Comparison of ENCODE assay signal across 9 cellular contexts in the genomic region with DNA sequence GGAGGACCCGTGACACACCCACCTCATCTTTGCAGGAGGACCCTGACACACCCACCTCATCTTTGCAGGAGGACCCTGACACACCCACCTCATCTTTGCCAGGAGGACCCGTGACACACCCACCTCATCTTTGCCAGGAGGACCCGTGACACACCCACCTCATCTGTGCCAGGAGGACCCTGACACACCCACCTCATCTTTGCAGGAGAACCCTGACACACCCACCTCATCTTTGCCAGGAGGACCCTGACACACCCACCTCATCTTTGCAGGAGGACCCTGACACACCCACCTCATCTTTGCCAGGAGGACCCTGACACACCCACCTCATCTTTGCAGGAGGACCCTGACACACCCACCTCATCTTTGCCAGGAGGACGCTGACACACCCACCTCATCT. TPM values are rescaled to one million over a fixed set of nuclear protein-coding genes. Genes with fewer than 3 reads are reported as not detected.
DNase-seq lines count a peak whose midpoint lies in the region; ATAC-seq and TF ChIP-seq lines count a peak whose summit lies in the region.
"Not testable (repeated sequence)": the region's sequence is repeated elsewhere in the genome, so short reads cannot be mapped to it uniquely, and the experiment has no call there.
"Had no signal": no experiment of that assay in that cellular context is flagged by ENCODE, and none has a peak within 500 bp of the region (broad histone marks: within the 10 kb centered on the region; RNA-seq: fewer than 3 reads in every experiment).

No MANE protein-coding gene starts in this region.

- H3K4me1 ChIP-seq in BE2C; HEK293 (ENCODE audit: control insufficient read depth, insufficient read depth, low read length); right cardiac atrium (ENCODE audit: control insufficient read depth, insufficient read depth, low read length); mucosa of descending colon (ENCODE audit: low read depth); sigmoid colon: not testable (repeated sequence)

- WGBS in right cardiac atrium, result 58% methylated on average over 4 of the region's 4 CpGs
- WGBS in sigmoid colon, 2 donors, result 18 to 61% methylated on average over 4 of the region's 4 CpGs

- TF ChIP-seq CTCF in BE2C (IDR thresholded peaks at IDR 0.05; ENCODE audit: low read depth, low read length); HEK293 (tag by site-specific recombination; IDR thresholded peaks at IDR 0.05); mucosa of descending colon (IDR thresholded peaks at IDR 0.05); sigmoid colon (IDR thresholded peaks at IDR 0.05): not testable (repeated sequence)

- H3K9me3 ChIP-seq in BE2C; HEK293 (ENCODE audit: control insufficient read depth, insufficient read depth, low read depth, low read length); right cardiac atrium (ENCODE audit: control insufficient read depth, low read length); mucosa of descending colon; sigmoid colon: not testable (repeated sequence)

- not testable (repeated sequence) for H3K4me3 ChIP-seq in BE2C (ENCODE audit: low read depth, low read length); HEK293 (ENCODE audit: low read depth, low read length); right cardiac atrium (ENCODE audit: low read length); mucosa of descending colon; sigmoid colon

- peaks cover 16% of the 10 kb centered on the region for H3K27me3 ChIP-seq in BE2C
- not testable (repeated sequence) for H3K27me3 ChIP-seq in right cardiac atrium (ENCODE audit: control insufficient read depth, insufficient read depth)
- H3K27me3 ChIP-seq in sigmoid colon, result peaks cover 0 to 62% (median 25%) of the 10 kb centered on the region in 3 donors

- ATAC-seq in Right ventricle myocardium inferior, right cardiac atrium, mucosa of descending colon: not testable (repeated sequence)

- not testable (repeated sequence) for H3K36me3 ChIP-seq in BE2C; HEK293 (ENCODE audit: control insufficient read depth in 2 of 2, insufficient read depth in 1 of 2, low read length in 2 of 2); mucosa of descending colon (ENCODE audit: low read depth); sigmoid colon

- TF ChIP-seq EP300 in sigmoid colon (IDR thresholded peaks at IDR 0.05), result not testable (repeated sequence)

- CTCF ChIA-PET in HEK293 (lab: Yijun Ruan, JAX), result not testable (repeated sequence)

- H3K27ac ChIP-seq in HEK293 (ENCODE audit: extremely low read depth, low read depth, low read length); right cardiac atrium (ENCODE audit: low read length); sigmoid colon: not testable (repeated sequence)

- POLR2A ChIA-PET in HEK293 (lab: Yijun Ruan, JAX), result not testable (repeated sequence)

- not testable (repeated sequence) for TF ChIP-seq POLR2A in sigmoid colon (IDR thresholded peaks at IDR 0.05)

- DNase-seq in BE2C (peak; percentile 1), Right ventricle myocardium inferior (ENCODE audit: missing footprints) (peak; percentile 2), right cardiac atrium (peak in 2 of 3 donors; percentile 2 to 27), mucosa of descending colon (peak in 2 of 3 donors; percentile 3 to 12), sigmoid colon (peak; percentile 50)

- intact Hi-C loops in Right ventricle myocardium inferior (cut with DNase I); right cardiac atrium (cut with DNase I); mucosa of descending colon (cut with DNase I, micrococcal nuclease); sigmoid colon (cut with DNase I): not testable (repeated sequence)

TF ChIP-seq in HEK293, 187 proteins besides CTCF, POLR2A, EP300 and RAD21:
- peak; percentile 17 for TF ChIP-seq KLF9 (tag by site-specific recombination; IDR thresholded peaks at IDR 0.05; ENCODE audit: low read depth)

RNA-seq across cellular contexts. Expression of a gene that starts 31.8 kb away (rescaled TPM):
- not detected for polyA plus RNA-seq in BE2C (2012; ENCODE audit: insufficient read depth, insufficient read length, low read depth)
- total RNA-seq in Right ventricle myocardium inferior, result 11.1 TPM
- total RNA-seq in right cardiac atrium, result 1 to 10 TPM; 5.6 to 8.5 (median 6.9) TPM
- 7.3 TPM for polyA plus RNA-seq in right cardiac atrium
- total RNA-seq in mucosa of descending colon, result 10 to 100 TPM in 1 of 3 donors, 1 to 10 TPM in 2; 6.9 to 12.8 (median 8.4) TPM
- total RNA-seq in sigmoid colon, result 10 to 100 TPM in 1 of 4 donors, 1 to 10 TPM in 2, under 1 TPM in 1; 0.95 to 26.8 (median 3.4) TPM
- 1 to 10 TPM; 4.2 to 9.8 (median 7.2) TPM for polyA plus RNA-seq in sigmoid colon
- total RNA-seq: Calu3, Daoy had no signal
- polyA plus RNA-seq: AG04450 had no signal
